28 cellular contexts compared by ENCODE assay signal in genomic region chr5:170821257-170821800, GRCh38. TPM values are rescaled to one million over a fixed set of nuclear protein-coding genes. Genes with fewer than 3 reads are reported as not detected.
"Had no signal": no experiment of that assay in that cellular context is flagged by ENCODE, and none has a peak within 500 bp of the region (broad histone marks: within the 10 kb centered on the region; RNA-seq: fewer than 3 reads in every experiment).

No MANE protein-coding gene starts in this region.

- ATAC-seq: right lobe of liver, T-cell had no signal

- H3K27me3 Mint-ChIP-seq: activated naive CD8-positive, alpha-beta T cell treated with anti-CD3 and anti-CD28 coated beads for 36 hours; stimulated activated naive CD8-positive, alpha-beta T cell treated with anti-CD3 and anti-CD28 coated beads, Interleukin-15, Interleukin-2, amounts not matched to agents 100 ng/mL and 50 ng/mL, for 24 hours; T-cell had no signal

- H3K9me3 Mint-ChIP-seq: activated naive CD8-positive, alpha-beta T cell treated with anti-CD3 and anti-CD28 coated beads for 36 hours; immature natural killer cell; stimulated activated naive CD8-positive, alpha-beta T cell treated with anti-CD3 and anti-CD28 coated beads, Interleukin-15, Interleukin-2, amounts not matched to agents 100 ng/mL and 50 ng/mL, for 24 hours; T-cell had no signal

- DNase-seq: activated CD4-positive, alpha-beta T cell treated with anti-CD3 and anti-CD28 coated beads for 4 hours; activated CD4-positive, alpha-beta T cell treated with anti-CD3 and anti-CD28 coated beads, Interleukin-2, amount 50 U/mL, for 48 hours; activated CD8-positive, alpha-beta memory T cell treated with anti-CD3 and anti-CD28 coated beads for 24 hours; activated effector memory CD4-positive, alpha-beta T cell treated with Interleukin-2 at 50 U/mL for 16 hours; activated naive CD4-positive, alpha-beta T cell treated with Interleukin-2 at 50 U/mL for 16 hours; activated naive CD8-positive, alpha-beta T cell treated with anti-CD3 and anti-CD28 coated beads for 36 hours; adrenal gland; caudate nucleus; foreskin fibroblast; head of caudate nucleus; hypothalamus; immature natural killer cell; kidney; mesendoderm; posterior cingulate gyrus; right lobe of liver; stimulated activated CD4-positive, alpha-beta T cell treated with anti-CD3 and anti-CD28 coated beads, Interleukin-12 subunit alpha, Interleukin-12 subunit beta, amount 100 ng/mL, for 4 hours; stimulated activated CD4-positive, alpha-beta T cell treated with anti-CD3 and anti-CD28 coated beads, Interleukin-4, amount 100 ng/mL, for 1 hour; T-cell; tibial artery had no signal

- H3K9me3 ChIP-seq: adrenal gland, ascending aorta, right lobe of liver, tibial artery had no signal

- H3K27ac Mint-ChIP-seq: activated naive CD8-positive, alpha-beta T cell treated with anti-CD3 and anti-CD28 coated beads for 36 hours; immature natural killer cell; nephron; stimulated activated naive CD8-positive, alpha-beta T cell treated with anti-CD3 and anti-CD28 coated beads, Interleukin-15, Interleukin-2, amounts not matched to agents 100 ng/mL and 50 ng/mL, for 24 hours; T-cell had no signal

- H3K36me3 ChIP-seq: adrenal gland, ascending aorta, right lobe of liver, tibial artery had no signal

- H3K4me3 ChIP-seq: adrenal gland, ascending aorta, lung, right lobe of liver, skin epidermis, tibial artery had no signal

- H3K27ac ChIP-seq: adrenal gland, ascending aorta, right lobe of liver, skin epidermis, tibial artery had no signal

- H3K27me3 ChIP-seq: adrenal gland, ascending aorta, right lobe of liver, tibial artery had no signal

- H3K4me3 Mint-ChIP-seq: activated naive CD8-positive, alpha-beta T cell treated with anti-CD3 and anti-CD28 coated beads for 36 hours; immature natural killer cell; nephron; stimulated activated naive CD8-positive, alpha-beta T cell treated with anti-CD3 and anti-CD28 coated beads, Interleukin-15, Interleukin-2, amounts not matched to agents 100 ng/mL and 50 ng/mL, for 24 hours; T-cell had no signal

- H3K4me1 Mint-ChIP-seq: activated naive CD8-positive, alpha-beta T cell treated with anti-CD3 and anti-CD28 coated beads for 36 hours; immature natural killer cell; T-cell had no signal

- H3K4me1 ChIP-seq: adrenal gland, ascending aorta, right lobe of liver, tibial artery had no signal

RNA-seq across cellular contexts. Expression of gene GABRP, which starts 37.8 kb away (rescaled TPM):
- total RNA-seq: activated naive CD8-positive, alpha-beta T cell treated with anti-CD3 and anti-CD28 coated beads for 36 hours; chondrocyte; myocyte; T-helper 2 cell treated with Interferon-gamma antibody and Interleukin-4, amounts not matched to agents 100 ng/mL and 5 ng/mL, for 36 hours had no signal

RNA-seq across cellular contexts. Expression of gene RANBP17, which starts 40.5 kb away (rescaled TPM):
- total RNA-seq: T-helper 2 cell treated with Interferon-gamma antibody and Interleukin-4, amounts not matched to agents 100 ng/mL and 5 ng/mL, for 36 hours had no signal
